ENCODE assay signal across 8 cellular contexts in genomic region chrX:13658602-13659001, GRCh38. TPM values are rescaled to one million over a fixed set of nuclear protein-coding genes. Genes with fewer than 3 reads are reported as not detected.
DNase-seq lines count a peak whose midpoint lies in the region; ATAC-seq and TF ChIP-seq lines count a peak whose summit lies in the region.

No MANE protein-coding gene starts in this region.

- no peaks in the 10 kb centered on the region for H3K9me3 Mint-ChIP-seq in activated T-cell treated with anti-CD3 and anti-CD28 coated beads, Interleukin-2, amount 50 U/mL, for 72 hours
- no peaks in the 10 kb centered on the region for H3K9me3 Mint-ChIP-seq in activated naive CD8-positive, alpha-beta T cell (ENCODE audit: low read depth)

- ATAC-seq in activated T-cell treated with anti-CD3 and anti-CD28 coated beads, Interleukin-2, amount 50 U/mL, for 72 hours (replicated peaks in 1 of 2), result no peak
- no peak for ATAC-seq in GM21423 (IDR thresholded peaks at IDR 0.05; ENCODE audit: unreplicated experiment)

- no peaks in the 10 kb centered on the region for H3K9me3 ChIP-seq in cardiac muscle cell (ENCODE audit: low read depth)

- peak; percentile 45 for TF ChIP-seq CTCF in cardiac muscle cell (IDR thresholded peaks at IDR 0.05; ENCODE audit: low read depth, low read length)

- peaks cover 25% of the 10 kb centered on the region for H3K27me3 Mint-ChIP-seq in activated T-cell treated with anti-CD3 and anti-CD28 coated beads, Interleukin-2, amount 50 U/mL, for 72 hours (ENCODE audit: low read depth)
- no peaks in the 10 kb centered on the region for H3K27me3 Mint-ChIP-seq in activated naive CD8-positive, alpha-beta T cell

- H3K36me3 Mint-ChIP-seq in activated T-cell treated with anti-CD3 and anti-CD28 coated beads, Interleukin-2, amount 50 U/mL, for 72 hours (ENCODE audit: insufficient read depth in 2 of 2), result peaks cover 0 to 14% of the 10 kb centered on the region in 2 donors
- peaks cover 5% of the 10 kb centered on the region for H3K36me3 Mint-ChIP-seq in activated naive CD8-positive, alpha-beta T cell

- H3K36me3 ChIP-seq in cardiac muscle cell, result no peaks in the 10 kb centered on the region

- DNase-seq in activated T-cell treated with anti-CD3 and anti-CD28 coated beads, Interleukin-2, amount 50 U/mL, for 72 hours, result peak in 1 of 2 donors; percentile 14
- DNase-seq in activated T-cell treated with anti-CD3 and anti-CD28 coated beads for 4 hours (no peak), NCI-H1048 (lab: John Stamatoyannopoulos, UW) (peak; percentile 1), cardiac muscle cell (ENCODE audit: low read depth in 1 of 2, low spot score in 1 of 2) (peak; percentile 68 to 69), retina (peak; percentile 28), UCSD-AML1 (lab: John Stamatoyannopoulos, UW; ENCODE audit: unreplicated experiment) (no peak)

- H3K4me3 Mint-ChIP-seq in activated T-cell treated with anti-CD3 and anti-CD28 coated beads, Interleukin-2, amount 50 U/mL, for 72 hours, result peak overlapping the region; percentile 33 to 65
- H3K4me3 Mint-ChIP-seq in activated naive CD8-positive, alpha-beta T cell, result no peak overlapping the region

- H3K4me1 Mint-ChIP-seq in activated T-cell treated with anti-CD3 and anti-CD28 coated beads, Interleukin-2, amount 50 U/mL, for 72 hours (ENCODE audit: low read depth), result peaks cover 17% of the 10 kb centered on the region
- H3K4me1 Mint-ChIP-seq in activated naive CD8-positive, alpha-beta T cell (ENCODE audit: low read depth), result peaks cover 17% of the 10 kb centered on the region

- peaks cover 3% of the 10 kb centered on the region for H3K4me1 ChIP-seq in cardiac muscle cell (ENCODE audit: low read depth)

- H3K27me3 ChIP-seq in cardiac muscle cell, result no peaks in the 10 kb centered on the region

- H3K27ac ChIP-seq in cardiac muscle cell, result no peak overlapping the region

- no peak overlapping the region for H3K4me3 ChIP-seq in cardiac muscle cell

- peak overlapping the region; percentile 10 for H3K27ac Mint-ChIP-seq in activated T-cell treated with anti-CD3 and anti-CD28 coated beads, Interleukin-2, amount 50 U/mL, for 72 hours
- H3K27ac Mint-ChIP-seq in activated naive CD8-positive, alpha-beta T cell, result peak overlapping the region; percentile 22

RNA-seq across cellular contexts. Expression of gene TCEANC, which starts 5.7 kb away (rescaled TPM):
- total RNA-seq in activated T-cell treated with anti-CD3 and anti-CD28 coated beads, Interleukin-2, amount 50 U/mL, for 72 hours, result 1 to 10 TPM; 4.4 to 4.6 TPM
- total RNA-seq in cardiac muscle cell, result 2.9 and 6.9 TPM in 2 replicates
- polyA plus RNA-seq in cardiac muscle cell, result 3.5 and 4.7 TPM in 2 replicates

RNA-seq across cellular contexts. Expression of gene RAB9A, which starts 30.3 kb away (rescaled TPM):
- total RNA-seq in activated T-cell treated with anti-CD3 and anti-CD28 coated beads, Interleukin-2, amount 50 U/mL, for 72 hours, result 10 to 100 TPM; 56.0 to 71.6 TPM
- 33.7 and 34.8 TPM in 2 replicates for total RNA-seq in cardiac muscle cell
- polyA plus RNA-seq in cardiac muscle cell, result 36.3 and 56.6 TPM in 2 replicates

Comparison
In these comparisons a context has a peak if more than half of its experiments do, and no peak if none do; other contexts are left out.
1. DNase-seq: peak in NCI-H1048 (single experiment), cardiac muscle cell (2 of 2) and retina (single experiment); none in activated T-cell treated with anti-CD3 and anti-CD28 coated beads for 4 hours (single experiment) and UCSD-AML1 (single experiment).